Comparison of ENCODE assay signal across 8 cellular contexts in the genomic region with DNA sequence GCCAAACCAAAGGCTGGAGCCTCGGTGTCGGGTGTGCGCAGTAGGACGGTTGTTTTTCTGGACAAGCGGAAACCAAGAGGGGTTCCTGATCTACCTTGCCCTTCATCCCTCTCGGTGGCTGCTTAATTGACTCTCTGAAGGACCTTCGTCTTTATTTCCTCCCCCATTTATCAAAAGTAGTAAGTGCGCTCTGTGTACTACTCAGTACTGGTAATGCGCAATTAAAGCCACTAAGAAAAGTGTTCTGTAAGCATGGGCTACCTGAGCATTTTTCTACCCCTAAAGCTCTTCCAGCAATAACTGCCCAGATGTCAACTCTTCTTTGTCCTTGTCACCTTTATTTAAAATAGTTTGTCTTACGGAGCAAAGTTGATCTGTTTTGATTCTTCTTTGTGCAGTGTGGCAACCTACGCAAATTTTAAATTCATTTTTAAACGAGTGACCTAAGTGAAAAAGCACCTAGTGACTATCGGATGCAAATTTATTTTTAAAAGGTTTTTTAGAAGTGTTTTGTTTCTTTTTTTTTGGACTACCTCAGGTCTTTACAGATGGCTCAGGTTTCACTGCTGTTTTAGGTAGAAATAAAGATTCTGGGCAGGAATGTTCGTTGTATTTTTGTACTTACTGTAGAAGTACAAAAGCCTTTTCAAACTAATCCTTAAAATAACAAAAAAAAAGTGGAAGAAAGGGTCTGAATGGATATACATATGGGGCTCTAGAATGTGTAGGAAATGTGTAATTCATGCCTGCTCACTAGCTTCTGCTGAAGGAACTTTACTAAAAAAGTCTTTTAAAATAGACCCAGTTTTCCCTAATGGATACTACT. TPM values are rescaled to one million over a fixed set of nuclear protein-coding genes. Genes with fewer than 3 reads are reported as not detected.
DNase-seq lines count a peak whose midpoint lies in the region; ATAC-seq, FAIRE-seq and TF ChIP-seq lines count a peak whose summit lies in the region.

No MANE protein-coding gene starts in this region.

- intact Hi-C loops in pancreas (cut with DNase I), result no loop called here

- peak overlapping the region; percentile 75 for H3K9ac ChIP-seq in OCI-LY3 (ENCODE audit: low read length)

- H3K4me3 ChIP-seq in OCI-LY3 (ENCODE audit: low read length), result peak overlapping the region; percentile 94
- peak overlapping the region; percentile 93 for H3K4me3 ChIP-seq in epithelial cell of proximal tubule (ENCODE audit: low read depth, low read length)
- H3K4me3 ChIP-seq in pancreas, result peak overlapping the region; percentile 59 to 97 (median 92)

- FAIRE-seq in pancreas (lab: Jason Lieb, UNC), result no peak

- ATAC-seq in pancreas (peak; percentile 2 to 24 (median 11)), HG03342 (IDR thresholded peaks at IDR 0.05; ENCODE audit: unreplicated experiment) (no peak)

- no peak overlapping the region for H3K27ac ChIP-seq in OCI-LY3 (ENCODE audit: low read length)
- H3K27ac ChIP-seq in pancreas, result peak overlapping the region; percentile 90 to 97 (median 94)

- 6 to 8% methylated on average over 14 of the region's 14 CpGs for WGBS in pancreas, 2 donors

- CTCF ChIA-PET in GM10248 (lab: Yijun Ruan, JAX), result interaction anchor here (1.2 to 2.3 kb wide), 4 partner anchors 10 to 105 kb away, joined by 3 to 8 read pairs (median 8); no protein-coding TSS in a partner anchor

- H3K9me3 ChIP-seq in OCI-LY3 (ENCODE audit: insufficient read depth, low read length) (no peaks in the 10 kb centered on the region), pancreas (no peaks in the 10 kb centered on the region)

- H3K36me3 ChIP-seq in OCI-LY3 (replicated peaks; ENCODE audit: low read depth, low read length) (no peaks in the 10 kb centered on the region), pancreas (no peaks in the 10 kb centered on the region)

- H3K4me1 ChIP-seq in OCI-LY3 (ENCODE audit: low read length) (peaks cover 17% of the 10 kb centered on the region), pancreas (peaks cover 3 to 36% (median 14%) of the 10 kb centered on the region in 3 donors)

- TF ChIP-seq CTCF in OCI-LY3 (IDR thresholded peaks at IDR 0.05; ENCODE audit: low read depth, low read length), result no peak
- no peak for TF ChIP-seq CTCF in epithelial cell of proximal tubule (conservative IDR thresholded peaks at IDR 0.05; ENCODE audit: low read depth, low read length)
- TF ChIP-seq CTCF in pancreas (IDR thresholded peaks at IDR 0.05), result no peak
- no peak for TF ChIP-seq CTCF in GM10248 (IDR thresholded peaks at IDR 0.05; ENCODE audit: control extremely low read depth, extremely low read depth, low read depth, missing control alignments)

- H3K27me3 ChIP-seq in OCI-LY3 (ENCODE audit: low read depth, low read length), result no peaks in the 10 kb centered on the region
- no peaks in the 10 kb centered on the region for H3K27me3 ChIP-seq in pancreas

- H2AFZ ChIP-seq in OCI-LY3 (ENCODE audit: low read depth, low read length), result peak overlapping the region; percentile 5; the same call in 1 of the 2 replicates

- peak overlapping the region; percentile 88 for H3K4me2 ChIP-seq in OCI-LY3 (ENCODE audit: low read length)

- POLR2A ChIA-PET in GM10248 (lab: Yijun Ruan, JAX), result interaction anchor here (1.3 kb wide), 1 partner anchor 18 kb away, joined by 4 read pairs; no protein-coding TSS in a partner anchor

- peaks cover 25% of the 10 kb centered on the region for H3K79me2 ChIP-seq in OCI-LY3 (ENCODE audit: low read length)

- DNase-seq in NCI-H2029 treated with DMSO at 0.1 percent for 48 hours (lab: John Stamatoyannopoulos, UW), result peak; percentile 39
- no peak for DNase-seq in NCI-H2029 (lab: John Stamatoyannopoulos, UW)
- DNase-seq in epithelial cell of proximal tubule (ENCODE audit: low read depth), result no peak
- no peak for DNase-seq in pancreas
- no peak for DNase-seq in GM10248 (ENCODE audit: extremely low spot score)
- DNase-seq in epidermal melanocyte (ENCODE audit: insufficient read length, low spot score), result no peak

- H4K20me1 ChIP-seq in OCI-LY3 (ENCODE audit: insufficient read depth, low read length), result peaks cover 12% of the 10 kb centered on the region; the same call in 1 of the 2 replicates

RNA-seq across cellular contexts. Expression of gene JMY, which starts 2.0 kb away (rescaled TPM):
- total RNA-seq in epithelial cell of proximal tubule, result 2.8 and 5.7 TPM in 2 replicates
- 10 to 100 TPM in 1 of 6 donors, 1 to 10 TPM in 5; 6.3 to 11.2 (median 7.2) TPM for total RNA-seq in pancreas
- polyA plus RNA-seq in pancreas, result 1 to 10 TPM; 3.4 to 3.8 TPM
